In the genomic region with DNA sequence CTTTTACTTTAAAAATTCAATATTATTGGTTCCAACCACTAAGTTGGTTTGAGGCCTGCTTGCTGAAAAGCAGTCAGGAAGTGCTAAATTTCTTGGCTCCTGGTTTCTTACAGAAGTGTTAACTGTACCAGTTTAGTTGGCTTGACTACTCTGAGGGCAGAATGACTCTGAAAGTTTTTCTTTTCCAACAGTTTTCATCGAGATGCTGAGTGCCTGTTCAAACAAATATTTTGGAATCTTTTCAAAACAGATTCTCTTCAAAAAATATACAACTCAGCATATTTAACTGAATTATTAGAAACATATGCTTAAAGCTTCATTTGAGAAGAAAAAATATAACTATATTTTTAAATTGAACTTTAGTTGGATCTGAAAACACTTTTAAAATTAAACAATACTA, we compare ENCODE assay signal across 17 cellular contexts. TPM values are rescaled to one million over a fixed set of nuclear protein-coding genes. Genes with fewer than 3 reads are reported as not detected.
DNase-seq lines count a peak whose midpoint lies in the region; TF ChIP-seq lines count a peak whose summit lies in the region.
"Had no signal": no experiment of that assay in that cellular context is flagged by ENCODE, and none has a peak within 500 bp of the region (broad histone marks: within the 10 kb centered on the region; RNA-seq: fewer than 3 reads in every experiment).

No MANE protein-coding gene starts in this region.

- H3K27me3 Mint-ChIP-seq in HFFc6 (ENCODE audit: insufficient read depth) (no peaks in the 10 kb centered on the region), Calu3 (ENCODE audit: unreplicated experiment) (no peaks in the 10 kb centered on the region)
- H3K27me3 Mint-ChIP-seq: activated CD4-positive, alpha-beta T cell treated with anti-CD3 and anti-CD28 coated beads for 36 hours had no signal

- DNase-seq in HFFc6 (no peak), astrocyte of the hippocampus (ENCODE audit: low read depth, low spot score) (peak; percentile 13), fibroblast of the conjunctiva (ENCODE audit: low read depth) (peak; percentile 43), smooth muscle cell of the brain vasculature (ENCODE audit: low read depth, low spot score) (peak; percentile 24), HuH-7 (ENCODE audit: low spot score) (no peak), NCI-H2171 treated with DMSO at 0.1 percent for 48 hours (lab: John Stamatoyannopoulos, UW) (no peak), Calu3 (no peak), D341Med (ENCODE audit: low spot score) (no peak)
- DNase-seq: activated CD4-positive, alpha-beta T cell treated with anti-CD3 and anti-CD28 coated beads for 36 hours; adrenal gland; BE2C; central memory CD4-positive, alpha-beta T cell; foreskin melanocyte; NCI-H1105 treated with DMSO at 0.1 percent for 48 hours; NCI-H748 treated with DMSO at 0.1 percent for 48 hours; occipital lobe; stimulated activated CD4-positive, alpha-beta T cell treated with anti-CD3 and anti-CD28 coated beads, Interleukin-4, amount 100 ng/mL, for 1 hour had no signal

- H3K9me3 Mint-ChIP-seq in HFFc6 (no peaks in the 10 kb centered on the region), Calu3 (ENCODE audit: low read depth, unreplicated experiment) (no peaks in the 10 kb centered on the region)

- H3K4me1 Mint-ChIP-seq in HFFc6 (ENCODE audit: low read depth) = peaks cover 29% of the 10 kb centered on the region
- no peaks in the 10 kb centered on the region for H3K4me1 Mint-ChIP-seq in Calu3 (ENCODE audit: low read depth, unreplicated experiment)
- H3K4me1 Mint-ChIP-seq: activated CD4-positive, alpha-beta T cell treated with anti-CD3 and anti-CD28 coated beads for 36 hours had no signal

- BruUV-seq in Calu3 (replicated peaks; lab: Mats Ljungman, UMichigan) = no TSS peak

- H3K4me3 Mint-ChIP-seq in HFFc6 (no peak overlapping the region), Calu3 (ENCODE audit: low read depth, unreplicated experiment) (no peak overlapping the region)
- H3K4me3 Mint-ChIP-seq: activated CD4-positive, alpha-beta T cell treated with anti-CD3 and anti-CD28 coated beads for 36 hours had no signal

- H3K36me3 Mint-ChIP-seq in HFFc6 (ENCODE audit: low read depth) = peaks cover 5% of the 10 kb centered on the region; the same call in 1 of the 2 replicates
- H3K36me3 Mint-ChIP-seq in Calu3 (ENCODE audit: insufficient read depth, unreplicated experiment) = peaks cover 5% of the 10 kb centered on the region

- H3K27ac Mint-ChIP-seq in HFFc6 (peak overlapping the region; percentile 36; the same call in 1 of the 2 replicates), Calu3 (ENCODE audit: unreplicated experiment) (no peak overlapping the region)
- H3K27ac Mint-ChIP-seq: activated CD4-positive, alpha-beta T cell treated with anti-CD3 and anti-CD28 coated beads for 36 hours had no signal

- TF ChIP-seq CTCF in HFFc6 (IDR thresholded peaks at IDR 0.05) = no peak
- no peak for TF ChIP-seq CTCF in Calu3 (IDR thresholded peaks at IDR 0.05; ENCODE audit: unreplicated experiment)

- CTCF ChIA-PET in Calu3 (lab: Charles Lee) = no interaction called here

- intact Hi-C loops in Calu3 (cut with micrococcal nuclease; ENCODE audit: unreplicated experiment) = no loop called here

RNA-seq across cellular contexts. Expression of a gene that starts 37.0 kb away (rescaled TPM):
- total RNA-seq in HFFc6 (2021; fragmentation: NEBNext Ultra II Directional; extraction: Animal tissue kit (Norgen Biotek cat#: 25700)) = 10 to 100 TPM; 12.2 to 16.5 (median 13.2) TPM
- 30.3 and 30.5 TPM in 2 replicates for total RNA-seq in Calu3 (2022)

Comparison
In these comparisons a context has a peak if more than half of its experiments do, and no peak if none do; other contexts are left out.
1. DNase-seq: peak in astrocyte of the hippocampus (single experiment), fibroblast of the conjunctiva (single experiment) and smooth muscle cell of the brain vasculature (single experiment); none in HFFc6 (single experiment), HuH-7 (single experiment), NCI-H2171 treated with DMSO at 0.1 percent for 48 hours (single experiment), Calu3 (single experiment) and D341Med (single experiment).